In genomic region chr2:203876328-203876727, GRCh38 we compare ENCODE assay signal across 19 cellular contexts. TPM values are rescaled to one million over a fixed set of nuclear protein-coding genes. Genes with fewer than 3 reads are reported as not detected.
A peak's percentile ranks its signal among the peaks of the same experiment; 100 is the strongest.
DNase-seq lines count a peak whose midpoint lies in the region; ATAC-seq and TF ChIP-seq lines count a peak whose summit lies in the region.
"Had no signal": no experiment of that assay in that cellular context is flagged by ENCODE, and none has a peak within 500 bp of the region (broad histone marks: within the 10 kb centered on the region; RNA-seq: fewer than 3 reads in every experiment).

No MANE protein-coding gene starts in this region.

- H3K36me3 ChIP-seq in KMS-11 (ENCODE audit: insufficient read depth) (no peaks in the 10 kb centered on the region), gastrocnemius medialis (no peaks in the 10 kb centered on the region)
- H3K36me3 ChIP-seq: BE2C, HAP-1 had no signal

- H3K9me3 ChIP-seq in right cardiac atrium (ENCODE audit: control insufficient read depth, low read length) (no peaks in the 10 kb centered on the region), gastrocnemius medialis (no peaks in the 10 kb centered on the region)
- H3K9me3 ChIP-seq: A549, BE2C, HAP-1 had no signal

- whole genome bisulfite sequencing in right cardiac atrium = 60% methylated on average over 3 of the region's 3 CpGs

- TF ChIP-seq POLR2A in gastrocnemius medialis (IDR thresholded peaks at IDR 0.05) = no peak

- no peak overlapping the region for H3K9ac ChIP-seq in KMS-11

- ATAC-seq in Right ventricle myocardium inferior = peak; percentile 38
- no peak for ATAC-seq in right cardiac atrium
- ATAC-seq in gastrocnemius medialis = peak; percentile 21 to 65
- ATAC-seq: A549; CD8-positive, alpha-beta T cell had no signal

- peak overlapping the region; percentile 89; the same call in 1 of the 2 replicates for H3K4me2 ChIP-seq in KMS-11
- H3K4me2 ChIP-seq: A549 had no signal

- in situ Hi-C loops in gastrocnemius medialis (cut with MboI; ENCODE audit: low sequenced_read_pairs in 4 of 4) = no loop called here

- no peaks in the 10 kb centered on the region for H3K27me3 Mint-ChIP-seq in activated T-helper 1 cell treated with anti-CD3 and anti-CD28 coated beads, Interleukin-12 subunit alpha, Interleukin-12 subunit beta, Interleukin-2, Interleukin-4 antibody, amounts not matched to agents 30 ng/mL and 10 ng/mL and 1 ng/mL, durations not matched to agents 14 hours and 24 hours and 36 hours (ENCODE audit: insufficient read depth)

- H3K27ac Mint-ChIP-seq in activated T-helper 1 cell treated with anti-CD3 and anti-CD28 coated beads, Interleukin-12 subunit alpha, Interleukin-12 subunit beta, Interleukin-2, Interleukin-4 antibody, amounts not matched to agents 30 ng/mL and 10 ng/mL and 1 ng/mL, durations not matched to agents 14 hours and 24 hours and 36 hours = peak overlapping the region; percentile 40
- H3K27ac Mint-ChIP-seq: CD8-positive, alpha-beta T cell had no signal

- no peaks in the 10 kb centered on the region for H4K20me1 ChIP-seq in KMS-11 (ENCODE audit: insufficient read depth)

- H3K4me3 Mint-ChIP-seq in activated T-helper 1 cell treated with anti-CD3 and anti-CD28 coated beads, Interleukin-12 subunit alpha, Interleukin-12 subunit beta, Interleukin-2, Interleukin-4 antibody, amounts not matched to agents 30 ng/mL and 10 ng/mL and 1 ng/mL, durations not matched to agents 14 hours and 24 hours and 36 hours = no peak overlapping the region
- H3K4me3 Mint-ChIP-seq: CD8-positive, alpha-beta T cell had no signal

- H3K4me3 ChIP-seq in right cardiac atrium (ENCODE audit: low read length) (no peak overlapping the region), KMS-11 (IDR thresholded peaks at IDR 0.05; ENCODE audit: insufficient read depth, low read depth, low read length) (no peak overlapping the region), gastrocnemius medialis (no peak overlapping the region)
- H3K4me3 ChIP-seq: A549, HAP-1 had no signal

- no peaks in the 10 kb centered on the region for H3K79me2 ChIP-seq in KMS-11 (ENCODE audit: insufficient read depth, low read depth)

- H3K36me3 Mint-ChIP-seq in activated T-helper 1 cell treated with anti-CD3 and anti-CD28 coated beads, Interleukin-12 subunit alpha, Interleukin-12 subunit beta, Interleukin-2, Interleukin-4 antibody, amounts not matched to agents 30 ng/mL and 10 ng/mL and 1 ng/mL, durations not matched to agents 14 hours and 24 hours and 36 hours (ENCODE audit: low read depth) = peaks cover 47% of the 10 kb centered on the region

- H3K4me1 ChIP-seq in right cardiac atrium (ENCODE audit: control insufficient read depth, insufficient read depth, low read length) (no peaks in the 10 kb centered on the region), KMS-11 (ENCODE audit: low read depth, poor library complexity, severe bottlenecking) (peaks cover 95% of the 10 kb centered on the region), gastrocnemius medialis (no peaks in the 10 kb centered on the region)
- H3K4me1 ChIP-seq: A549, BE2C, HAP-1 had no signal

- intact Hi-C loops in Right ventricle myocardium inferior (cut with DNase I) (no loop called here), right cardiac atrium (cut with DNase I) (no loop called here), gastrocnemius medialis (cut with DNase I; ENCODE audit: low total_unique reads) (no loop called here)
- intact Hi-C loops in activated T-helper 1 cell treated with anti-CD3 and anti-CD28 coated beads, Interleukin-12 subunit alpha, Interleukin-12 subunit beta, Interleukin-2, Interleukin-4 antibody, amounts not matched to agents 30 ng/mL and 10 ng/mL and 1 ng/mL, durations not matched to agents 14 hours and 24 hours and 36 hours (cut with micrococcal nuclease) = loop anchor here (10.0 kb wide), 1 partner anchor 1242 kb away; the partner anchor contains the start of gene FAM117B

- DNase-seq in Right ventricle myocardium inferior (ENCODE audit: missing footprints) (no peak), right cardiac atrium (no peak), gastrocnemius medialis (no peak), NCI-H1694 (lab: John Stamatoyannopoulos, UW) (no peak), KG1 (lab: John Stamatoyannopoulos, UW) (no peak)
- no peak for DNase-seq in activated T-helper 1 cell treated with anti-CD3 and anti-CD28 coated beads, Interleukin-12 subunit alpha, Interleukin-12 subunit beta, Interleukin-2, Interleukin-4 antibody, amounts not matched to agents 30 ng/mL and 10 ng/mL and 1 ng/mL, durations not matched to agents 14 hours and 24 hours and 36 hours (ENCODE audit: low spot score)
- DNase-seq: BE2C; CD8-positive, alpha-beta T cell; COR-L47; DMS153; DMS79 treated with DMSO at 0.1 percent for 48 hours; GDM1 had no signal

- H3K27ac ChIP-seq in right cardiac atrium (ENCODE audit: low read length) (no peak overlapping the region), KMS-11 (peak overlapping the region; percentile 90; the same call in 1 of the 2 replicates), gastrocnemius medialis (peak overlapping the region in 1 of 4 donors; percentile 0)
- H3K27ac ChIP-seq: A549, C4-2B had no signal

- H2AFZ ChIP-seq in KMS-11 (ENCODE audit: low read depth) = no peak overlapping the region

- H3K27me3 ChIP-seq in right cardiac atrium (ENCODE audit: control insufficient read depth, insufficient read depth) (no peaks in the 10 kb centered on the region), KMS-11 (ENCODE audit: insufficient read depth, low read depth) (no peaks in the 10 kb centered on the region), gastrocnemius medialis (no peaks in the 10 kb centered on the region)

- H3K4me1 Mint-ChIP-seq in activated T-helper 1 cell treated with anti-CD3 and anti-CD28 coated beads, Interleukin-12 subunit alpha, Interleukin-12 subunit beta, Interleukin-2, Interleukin-4 antibody, amounts not matched to agents 30 ng/mL and 10 ng/mL and 1 ng/mL, durations not matched to agents 14 hours and 24 hours and 36 hours (ENCODE audit: low read depth) = peaks cover 56% of the 10 kb centered on the region

- no peaks in the 10 kb centered on the region for H3K9me3 Mint-ChIP-seq in activated T-helper 1 cell treated with anti-CD3 and anti-CD28 coated beads, Interleukin-12 subunit alpha, Interleukin-12 subunit beta, Interleukin-2, Interleukin-4 antibody, amounts not matched to agents 30 ng/mL and 10 ng/mL and 1 ng/mL, durations not matched to agents 14 hours and 24 hours and 36 hours
- H3K9me3 Mint-ChIP-seq: CD8-positive, alpha-beta T cell had no signal

- TF ChIP-seq CTCF in KMS-11 (conservative IDR thresholded peaks at IDR 0.05; ENCODE audit: low read depth, low read length) = no peak
- TF ChIP-seq CTCF in gastrocnemius medialis (IDR thresholded peaks at IDR 0.05 in 4 of 5, conservative IDR thresholded peaks at IDR 0.05 in 1 of 5) = no peak

RNA-seq across cellular contexts. Expression of gene CTLA4, which starts 8.8 kb away (rescaled TPM):
- total RNA-seq in Right ventricle myocardium inferior (0.19 TPM), right cardiac atrium (not detected), gastrocnemius medialis (not detected)
- polyA plus RNA-seq in right cardiac atrium = 0.07 TPM
- 118 and 124 TPM in 2 replicates for total RNA-seq in activated T-helper 1 cell treated with anti-CD3 and anti-CD28 coated beads, Interleukin-12 subunit alpha, Interleukin-12 subunit beta, Interleukin-2, Interleukin-4 antibody, amounts not matched to agents 30 ng/mL and 10 ng/mL and 1 ng/mL, durations not matched to agents 14 hours and 24 hours and 36 hours
- total RNA-seq: H1, HT-29 had no signal
- polyA plus RNA-seq: A549, AG04450, H1 had no signal

Comparison
In these comparisons a context has a peak if more than half of its experiments do, and no peak if none do; other contexts are left out.
1. ATAC-seq: peak in Right ventricle myocardium inferior (single experiment) and gastrocnemius medialis (2 of 2); none in right cardiac atrium (0 of 2).
2. RNA of gene CTLA4, which starts 8.8 kb away (total RNA-seq): 118 to 124 TPM in activated T-helper 1 cell treated with anti-CD3 and anti-CD28 coated beads, Interleukin-12 subunit alpha, Interleukin-12 subunit beta, Interleukin-2, Interleukin-4 antibody, amounts not matched to agents 30 ng/mL and 10 ng/mL and 1 ng/mL, durations not matched to agents 14 hours and 24 hours and 36 hours; 0.19 TPM in Right ventricle myocardium inferior (single experiment), not detected in right cardiac atrium and not detected in gastrocnemius medialis; every median in the first group is over 10 times any median in the second.